In the genomic region with DNA sequence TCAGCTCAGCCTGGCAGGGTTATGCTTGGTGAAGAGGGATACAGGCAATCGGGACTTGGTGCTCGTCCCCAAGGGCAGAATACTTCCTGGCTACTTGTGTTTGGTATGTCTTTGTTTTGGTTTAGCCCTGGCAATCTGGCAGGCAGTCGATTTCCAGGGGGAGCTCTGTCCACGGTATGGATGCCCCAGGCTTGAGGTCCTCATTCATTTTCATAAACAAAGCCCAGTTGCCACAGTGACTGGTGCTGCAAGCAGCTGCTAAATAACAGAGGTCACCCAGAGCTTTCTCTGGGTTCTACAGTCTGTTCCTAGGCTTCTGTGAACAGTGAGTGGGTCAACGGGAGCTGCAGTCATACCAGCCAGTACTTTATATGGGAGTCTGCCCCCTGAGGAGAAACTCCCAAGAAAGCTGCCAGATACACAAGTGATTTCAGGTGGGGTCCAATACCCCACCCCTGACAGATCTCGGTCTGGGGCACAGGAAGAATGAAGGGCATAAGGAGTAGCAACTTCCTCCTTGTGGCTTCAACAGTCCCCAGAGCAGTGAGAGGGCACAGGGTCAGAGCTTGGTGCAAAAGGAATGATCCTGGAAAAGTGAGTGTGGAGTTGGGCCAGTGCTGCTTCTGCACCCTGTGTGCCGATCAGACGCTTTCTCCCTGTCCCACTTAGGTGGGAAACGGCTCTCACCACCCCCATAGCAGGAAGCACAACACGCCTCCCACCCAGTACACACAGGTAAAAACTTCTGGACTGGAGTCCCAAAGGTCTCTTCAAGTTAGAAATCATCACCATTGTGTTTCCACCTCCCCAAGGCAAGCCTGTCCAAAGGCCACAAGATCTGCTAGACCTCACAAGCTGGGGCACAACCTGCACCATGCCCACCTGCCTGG, we compare ENCODE assay signal across 8 cellular contexts. TPM values are rescaled to one million over a fixed set of nuclear protein-coding genes. Genes with fewer than 3 reads are reported as not detected.
DNase-seq lines count a peak whose midpoint lies in the region; ATAC-seq and TF ChIP-seq lines count a peak whose summit lies in the region.

No MANE protein-coding gene starts in this region.

- H3K4me3 Mint-ChIP-seq in activated CD4-positive, alpha-beta memory T cell treated with anti-CD3 and anti-CD28 coated beads for 36 hours = no peak overlapping the region

- peak; percentile 57 for TF ChIP-seq CTCF in Panc1 (IDR thresholded peaks at IDR 0.05)
- TF ChIP-seq CTCF in ovary (IDR thresholded peaks at IDR 0.05) = no peak

- H3K36me3 Mint-ChIP-seq in activated CD4-positive, alpha-beta memory T cell treated with anti-CD3 and anti-CD28 coated beads for 36 hours = no peaks in the 10 kb centered on the region

- in situ Hi-C loops in Panc1 (cut with HindIII; ENCODE audit: low pct_unique_long_range_greater_than_20kb, low sequenced_read_pairs) (no loop called here), HAP-1 (cut with MboI; ENCODE audit: low sequenced_read_pairs) (no loop called here)

- H3K27ac Mint-ChIP-seq in activated CD4-positive, alpha-beta memory T cell treated with anti-CD3 and anti-CD28 coated beads for 36 hours = no peak overlapping the region

- H3K27me3 ChIP-seq in Panc1 (ENCODE audit: control insufficient read depth, insufficient read depth, low read length) = no peaks in the 10 kb centered on the region
- no peaks in the 10 kb centered on the region for H3K27me3 ChIP-seq in ovary
- no peaks in the 10 kb centered on the region for H3K27me3 ChIP-seq in HAP-1 (ENCODE audit: low read depth)

- H3K27me3 Mint-ChIP-seq in activated CD4-positive, alpha-beta memory T cell treated with anti-CD3 and anti-CD28 coated beads for 36 hours = no peaks in the 10 kb centered on the region

- H3K36me3 ChIP-seq in Panc1 (ENCODE audit: control insufficient read depth, insufficient read depth, low read length) = no peaks in the 10 kb centered on the region
- H3K36me3 ChIP-seq in ovary = no peaks in the 10 kb centered on the region
- H3K36me3 ChIP-seq in HAP-1 (replicated peaks) = no peaks in the 10 kb centered on the region

- H3K27ac ChIP-seq in Panc1 (ENCODE audit: low read length) = peak overlapping the region; percentile 56
- H3K27ac ChIP-seq in ovary = peak overlapping the region in 1 of 2 donors; percentile 50

- ATAC-seq in Panc1 = peak; percentile 65
- ATAC-seq in GM19455 (IDR thresholded peaks at IDR 0.05; ENCODE audit: unreplicated experiment) = no peak

- CTCF ChIA-PET in Panc1 (lab: Charles Lee) = interaction anchor here (0.7 kb wide), 2 partner anchors 34 to 53 kb away, joined by 3 to 4 read pairs; no protein-coding TSS in a partner anchor
- CTCF ChIA-PET in activated CD4-positive, alpha-beta memory T cell treated with anti-CD3 and anti-CD28 coated beads for 36 hours (lab: Charles Lee) = no interaction called here

- H3K9me3 ChIP-seq in Panc1 (ENCODE audit: control insufficient read depth, insufficient read depth, low read depth, low read length) (no peaks in the 10 kb centered on the region), ovary (no peaks in the 10 kb centered on the region), HAP-1 (no peaks in the 10 kb centered on the region)

- H3K4me3 ChIP-seq in Panc1 (ENCODE audit: low read depth in 2 of 2, low read length in 2 of 2) (no peak overlapping the region), ovary (no peak overlapping the region), HAP-1 (no peak overlapping the region)

- TF ChIP-seq POLR2A in ovary (IDR thresholded peaks at IDR 0.05) = no peak

- H3K4me1 ChIP-seq in Panc1 (ENCODE audit: control insufficient read depth, insufficient read depth, low read length) = peaks cover 28% of the 10 kb centered on the region
- H3K4me1 ChIP-seq in ovary (ENCODE audit: insufficient read depth) = peaks cover 19% of the 10 kb centered on the region
- H3K4me1 ChIP-seq in HAP-1 = no peaks in the 10 kb centered on the region

- no peaks in the 10 kb centered on the region for H3K9me3 Mint-ChIP-seq in activated CD4-positive, alpha-beta memory T cell treated with anti-CD3 and anti-CD28 coated beads for 36 hours

- POLR2A ChIA-PET in Panc1 (lab: Charles Lee) = no interaction called here
- POLR2A ChIA-PET in activated CD4-positive, alpha-beta memory T cell treated with anti-CD3 and anti-CD28 coated beads for 36 hours (lab: Charles Lee) = no interaction called here

- BruUV-seq in Panc1 (replicated peaks; lab: Mats Ljungman, UMichigan) = no TSS peak

- 33 to 37% (median 34%) methylated on average over 10 of the region's 10 CpGs for WGBS in ovary, 3 donors

- peaks cover 21% of the 10 kb centered on the region for H3K4me1 Mint-ChIP-seq in activated CD4-positive, alpha-beta memory T cell treated with anti-CD3 and anti-CD28 coated beads for 36 hours (ENCODE audit: low read depth)

- no peak for TF ChIP-seq EP300 in ovary (IDR thresholded peaks at IDR 0.05)

- DNase-seq in COR-L47 (lab: John Stamatoyannopoulos, UW) (peak; percentile 79), Panc1 (ENCODE audit: low read depth, low spot score) (no peak), fibroblast of peridontal ligament (ENCODE audit: extremely low read depth) (peak; percentile 96), ovary (peak; percentile 68 to 85 (median 79)), HAP-1 (ENCODE audit: low spot score in 2 of 2) (no peak)
- DNase-seq in activated CD8-positive, alpha-beta memory T cell treated with anti-CD3 and anti-CD28 coated beads, Interleukin-2, amount 50 U/mL, for 48 hours = no peak
- no peak for DNase-seq in activated CD4-positive, alpha-beta memory T cell treated with anti-CD3 and anti-CD28 coated beads for 36 hours

- intact Hi-C loops in Panc1 (cut with micrococcal nuclease; ENCODE audit: unreplicated experiment) = no loop called here
- intact Hi-C loops in ovary (cut with DNase I) = no loop called here
- intact Hi-C loops in activated CD4-positive, alpha-beta memory T cell treated with anti-CD3 and anti-CD28 coated beads for 36 hours (cut with micrococcal nuclease) = no loop called here

RNA-seq across cellular contexts. Expression of a gene that starts 55.5 kb away (rescaled TPM):
- total RNA-seq in Panc1 (2021; ENCODE audit: unreplicated experiment) (14.5 TPM), ovary (100 to 1,000 TPM in 6 of 7 donors, 10 to 100 TPM in 1; 92.4 to 442 (median 174) TPM)
- polyA plus RNA-seq in Panc1 (2012; ENCODE audit: insufficient read length) = 4.3 TPM
- polyA plus RNA-seq in ovary = 100 to 1,000 TPM; 102 to 142 TPM
- total RNA-seq in activated CD4-positive, alpha-beta memory T cell treated with anti-CD3 and anti-CD28 coated beads for 36 hours = 1 to 10 TPM; 4.5 to 4.9 TPM

Comparison
In these comparisons a context has a peak if more than half of its experiments do, and no peak if none do; other contexts are left out.
1. DNase-seq: peak in COR-L47 (single experiment), fibroblast of peridontal ligament (single experiment) and ovary (5 of 5); none in Panc1 (single experiment), activated CD8-positive, alpha-beta memory T cell treated with anti-CD3 and anti-CD28 coated beads, Interleukin-2, amount 50 U/mL, for 48 hours (single experiment), HAP-1 (0 of 2) and activated CD4-positive, alpha-beta memory T cell treated with anti-CD3 and anti-CD28 coated beads for 36 hours (single experiment).